33 cellular contexts compared by ENCODE assay signal in the genomic region with DNA sequence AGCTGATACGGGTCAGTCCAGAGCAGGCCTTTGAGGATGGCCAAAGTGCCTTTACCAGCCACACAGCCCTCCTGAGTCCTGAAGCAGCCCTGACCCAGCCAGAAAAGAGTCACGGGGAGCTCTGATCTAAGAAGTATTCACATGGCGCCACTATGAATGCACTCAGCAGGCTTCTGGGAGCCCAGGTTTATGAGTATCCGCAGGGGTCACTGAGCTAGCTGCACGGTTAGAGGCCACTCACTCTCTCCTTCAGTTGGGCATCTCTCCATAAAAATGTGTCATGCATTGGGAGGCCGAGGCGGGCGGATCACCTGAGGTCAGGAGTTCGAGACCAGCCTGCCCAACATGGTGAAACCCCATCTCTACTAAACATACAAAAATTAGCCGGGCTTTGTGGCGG. TPM values are rescaled to one million over a fixed set of nuclear protein-coding genes. Genes with fewer than 3 reads are reported as not detected.
"Had no signal": no experiment of that assay in that cellular context is flagged by ENCODE, and none has a peak within 500 bp of the region (broad histone marks: within the 10 kb centered on the region; RNA-seq: fewer than 3 reads in every experiment).

No MANE protein-coding gene starts in this region.

- H3K9me3 Mint-ChIP-seq: activated CD4-positive, alpha-beta memory T cell treated with anti-CD3 and anti-CD28 coated beads for 36 hours; activated CD4-positive, alpha-beta T cell treated with anti-CD3 and anti-CD28 coated beads, Interleukin-2, amount 10 ng/mL, durations not matched to agents 7 days and 5 days; activated naive CD4-positive, alpha-beta T cell treated with anti-CD3 and anti-CD28 coated beads for 36 hours; activated naive CD4-positive, alpha-beta T cell treated with anti-CD3 and anti-CD28 coated beads, Interleukin-2, amount 50 U/mL, for 72 hours; activated T-cell treated with anti-CD3 and anti-CD28 coated beads, Interleukin-2, amount 50 U/mL, for 4 hours; activated T-helper 1 cell treated with anti-CD3 and anti-CD28 coated beads, Interleukin-12 subunit alpha, Interleukin-12 subunit beta, Interleukin-2, Interleukin-4 antibody, amounts not matched to agents 30 ng/mL and 10 ng/mL and 1 ng/mL, durations not matched to agents 14 hours and 24 hours and 36 hours; brain; central memory CD8-positive, alpha-beta T cell had no signal

- H3K4me3 Mint-ChIP-seq: activated CD4-positive, alpha-beta memory T cell treated with anti-CD3 and anti-CD28 coated beads for 36 hours; activated CD4-positive, alpha-beta T cell treated with anti-CD3 and anti-CD28 coated beads, Interleukin-2, amount 10 ng/mL, durations not matched to agents 7 days and 5 days; activated naive CD4-positive, alpha-beta T cell treated with anti-CD3 and anti-CD28 coated beads for 36 hours; activated T-cell treated with anti-CD3 and anti-CD28 coated beads, Interleukin-2, amount 50 U/mL, for 4 hours; activated T-helper 1 cell treated with anti-CD3 and anti-CD28 coated beads, Interleukin-12 subunit alpha, Interleukin-12 subunit beta, Interleukin-2, Interleukin-4 antibody, amounts not matched to agents 30 ng/mL and 10 ng/mL and 1 ng/mL, durations not matched to agents 14 hours and 24 hours and 36 hours; brain; central memory CD8-positive, alpha-beta T cell; IgD-negative memory B cell had no signal

- H3K4me1 ChIP-seq: SJSA1 had no signal

- H3K27ac Mint-ChIP-seq: activated CD4-positive, alpha-beta memory T cell treated with anti-CD3 and anti-CD28 coated beads for 36 hours; activated naive CD4-positive, alpha-beta T cell treated with anti-CD3 and anti-CD28 coated beads for 36 hours; activated naive CD4-positive, alpha-beta T cell treated with anti-CD3 and anti-CD28 coated beads, Interleukin-2, amount 50 U/mL, for 72 hours; activated T-helper 1 cell treated with anti-CD3 and anti-CD28 coated beads, Interleukin-12 subunit alpha, Interleukin-12 subunit beta, Interleukin-2, Interleukin-4 antibody, amounts not matched to agents 30 ng/mL and 10 ng/mL and 1 ng/mL, durations not matched to agents 14 hours and 24 hours and 36 hours; brain; IgD-negative memory B cell had no signal

- H3K9me3 ChIP-seq: SJSA1, SK-N-SH had no signal

- H3K4me3 ChIP-seq: SJSA1 had no signal

- H3K4me1 Mint-ChIP-seq: brain; central memory CD8-positive, alpha-beta T cell; IgD-negative memory B cell had no signal

- H3K27me3 Mint-ChIP-seq: activated CD4-positive, alpha-beta memory T cell treated with anti-CD3 and anti-CD28 coated beads for 36 hours; activated CD4-positive, alpha-beta T cell treated with anti-CD3 and anti-CD28 coated beads, Interleukin-2, amount 10 ng/mL, durations not matched to agents 7 days and 5 days; brain; central memory CD8-positive, alpha-beta T cell had no signal

- H3K36me3 ChIP-seq: SJSA1 had no signal

- H3K27me3 ChIP-seq: SJSA1 had no signal

- DNase-seq: activated CD4-positive, alpha-beta memory T cell treated with anti-CD3 and anti-CD28 coated beads for 36 hours; activated CD4-positive, alpha-beta T cell treated with anti-CD3 and anti-CD28 coated beads, Interleukin-2, amount 10 ng/mL, durations not matched to agents 7 days and 5 days; activated CD8-positive, alpha-beta memory T cell treated with anti-CD3 and anti-CD28 coated beads, Interleukin-2, amount 50 U/mL, for 4 hours; activated gamma-delta T cell treated with Interleukin-2 at 50 U/mL for 16 hours; activated naive CD4-positive, alpha-beta T cell treated with anti-CD3 and anti-CD28 coated beads for 36 hours; activated T-cell treated with anti-CD3 and anti-CD28 coated beads for 4 hours; activated T-cell treated with anti-CD3 and anti-CD28 coated beads, Interleukin-2, amount 50 U/mL, for 4 hours; anterior cingulate cortex; Kasumi-1; KBM-7; NCI-H1092 treated with DMSO at 0.1 percent for 48 hours; NCI-H1417; NCI-H146; NCI-H187; NCI-H2029 treated with DMSO at 0.1 percent for 48 hours; NCI-H2107; NCI-H2171; NCI-H510A; NCI-H526; NCI-H748 treated with DMSO at 0.1 percent for 48 hours; NK-92 treated with Interleukin-12 subunit alpha and Interleukin-12 subunit beta, amount 100 ng/mL, for 24 hours; PC-3; SHP77 treated with DMSO at 0.1 percent for 48 hours; SK-N-SH; T-helper 1 cell; T-helper 2 cell; T1000 had no signal

- H3K36me3 Mint-ChIP-seq: activated CD4-positive, alpha-beta memory T cell treated with anti-CD3 and anti-CD28 coated beads for 36 hours; activated naive CD4-positive, alpha-beta T cell treated with anti-CD3 and anti-CD28 coated beads, Interleukin-2, amount 50 U/mL, for 72 hours; IgD-negative memory B cell had no signal

- ATAC-seq: activated naive CD4-positive, alpha-beta T cell treated with anti-CD3 and anti-CD28 coated beads, Interleukin-2, amount 50 U/mL, for 72 hours; activated T-cell treated with anti-CD3 and anti-CD28 coated beads, Interleukin-2, amount 50 U/mL, for 4 hours; PC-3 had no signal

- H3K27ac ChIP-seq: SJSA1 had no signal

RNA-seq across cellular contexts. Expression of a gene that starts 10.3 kb away (rescaled TPM):
- polyA plus RNA-seq: IgD-negative memory B cell had no signal

RNA-seq across cellular contexts. Expression of a gene that starts 16.3 kb away (rescaled TPM):
- total RNA-seq: activated CD4-positive, alpha-beta memory T cell treated with anti-CD3 and anti-CD28 coated beads for 36 hours; activated CD4-positive, alpha-beta T cell treated with anti-CD3 and anti-CD28 coated beads, Interleukin-2, amount 10 ng/mL, durations not matched to agents 7 days and 5 days; activated naive CD4-positive, alpha-beta T cell treated with anti-CD3 and anti-CD28 coated beads for 36 hours; activated naive CD4-positive, alpha-beta T cell treated with anti-CD3 and anti-CD28 coated beads, Interleukin-2, amount 50 U/mL, for 72 hours; activated T-cell treated with anti-CD3 and anti-CD28 coated beads, Interleukin-2, amount 50 U/mL, for 4 hours; activated T-helper 1 cell treated with anti-CD3 and anti-CD28 coated beads, Interleukin-12 subunit alpha, Interleukin-12 subunit beta, Interleukin-2, Interleukin-4 antibody, amounts not matched to agents 30 ng/mL and 10 ng/mL and 1 ng/mL, durations not matched to agents 14 hours and 24 hours and 36 hours; PC-3 had no signal
- polyA plus RNA-seq: IgD-negative memory B cell, SK-N-SH had no signal
